ENCODE assay signal across 15 cellular contexts in genomic region chr2:36333350-36334012, GRCh38. TPM values are rescaled to one million over a fixed set of nuclear protein-coding genes. Genes with fewer than 3 reads are reported as not detected.
DNase-seq lines count a peak whose midpoint lies in the region; ATAC-seq, FAIRE-seq and TF ChIP-seq lines count a peak whose summit lies in the region.
"Had no signal": no experiment of that assay in that cellular context is flagged by ENCODE, and none has a peak within 500 bp of the region (broad histone marks: within the 10 kb centered on the region; RNA-seq: fewer than 3 reads in every experiment).

No MANE protein-coding gene starts in this region.

- H3K36me3 Mint-ChIP-seq in activated T-helper 17 cell treated with anti-CD3 and anti-CD28 coated beads, Interleukin-2, amount 50 U/mL, for 72 hours (ENCODE audit: low read depth): no peaks in the 10 kb centered on the region
- H3K36me3 Mint-ChIP-seq: CD4-positive, alpha-beta memory T cell; T-cell had no signal

- intact Hi-C loops in HepG2 (cut with micrococcal nuclease; ENCODE audit: unreplicated experiment) (no loop called here), right lobe of liver (cut with DNase I) (no loop called here), Right ventricle myocardium superior (cut with DNase I) (no loop called here)

- H4K20me1 ChIP-seq in HepG2 (ENCODE audit: insufficient read depth, low read length): no peaks in the 10 kb centered on the region

- DNase-seq in HepG2 (ENCODE audit: low spot score): no peak
- DNase-seq in right lobe of liver: no peak
- no peak for DNase-seq in NCI-H526 treated with DMSO at 0.1 percent for 48 hours (lab: John Stamatoyannopoulos, UW)
- no peak for DNase-seq in Right ventricle myocardium superior
- DNase-seq in SKM-1 (lab: John Stamatoyannopoulos, UW; ENCODE audit: unreplicated experiment): no peak
- DNase-seq: activated CD8-positive, alpha-beta memory T cell treated with anti-CD3 and anti-CD28 coated beads for 24 hours; colonic mucosa; NCI-H1105 treated with DMSO at 0.1 percent for 48 hours; right cardiac atrium; T-cell had no signal

- no peak overlapping the region for H3K4me3 Mint-ChIP-seq in activated T-helper 17 cell treated with anti-CD3 and anti-CD28 coated beads, Interleukin-2, amount 50 U/mL, for 72 hours
- H3K4me3 Mint-ChIP-seq: CD4-positive, alpha-beta memory T cell; T-cell had no signal

- TF ChIP-seq POLR2A in HepG2 (IDR thresholded peaks at IDR 0.05; ENCODE audit: insufficient read depth in 1 of 2, low read depth in 2 of 2, low read length in 2 of 2) (no peak), right lobe of liver (IDR thresholded peaks at IDR 0.05) (no peak)

- TF ChIP-seq RAD21 in HepG2 (CRISPR knock-in tag; IDR thresholded peaks at IDR 0.05): no peak

- H3K4me3 ChIP-seq in HepG2 (replicated peaks in 1 of 3; ENCODE audit: insufficient read depth in 1 of 3, low read depth in 2 of 3, low read length in 3 of 3): no peak overlapping the region
- no peak overlapping the region for H3K4me3 ChIP-seq in right lobe of liver
- H3K4me3 ChIP-seq: colonic mucosa, suprapubic skin had no signal

- H3K27ac ChIP-seq in HepG2 (ENCODE audit: extremely low read length, insufficient read depth, low read length) (no peak overlapping the region), right lobe of liver (no peak overlapping the region)
- H3K27ac ChIP-seq: colonic mucosa, suprapubic skin had no signal

- ATAC-seq in HepG2 (peak; percentile 79), right lobe of liver (no peak), Right ventricle myocardium superior (ENCODE audit: poor library complexity) (no peak), HG03457 (IDR thresholded peaks at IDR 0.05; ENCODE audit: unreplicated experiment) (no peak)
- peak; percentile 32 for ATAC-seq in activated T-helper 17 cell treated with anti-CD3 and anti-CD28 coated beads, Interleukin-2, amount 50 U/mL, for 72 hours (replicated peaks)
- ATAC-seq: right cardiac atrium had no signal

- CTCF ChIA-PET in HepG2 (lab: Yijun Ruan, JAX; ENCODE audit: low intra/inter-chr PET ratio, low total read pairs): interaction anchor here (0.5 kb wide), 1 partner anchor 210 kb away, joined by 4 read pairs; no protein-coding TSS in a partner anchor

- no TSS peak for BruUV-seq in HepG2 (replicated peaks; lab: Mats Ljungman, UMichigan)

- H3K27ac Mint-ChIP-seq in activated T-helper 17 cell treated with anti-CD3 and anti-CD28 coated beads, Interleukin-2, amount 50 U/mL, for 72 hours: no peak overlapping the region
- H3K27ac Mint-ChIP-seq: CD4-positive, alpha-beta memory T cell; T-cell had no signal

- no peak overlapping the region for H2AFZ ChIP-seq in HepG2 (ENCODE audit: low read length)

- peaks cover 5% of the 10 kb centered on the region for H3K4me1 ChIP-seq in HepG2 (ENCODE audit: insufficient read depth, low read length)
- no peaks in the 10 kb centered on the region for H3K4me1 ChIP-seq in right lobe of liver
- H3K4me1 ChIP-seq: colonic mucosa had no signal

- no peak overlapping the region for H3K9ac ChIP-seq in HepG2 (ENCODE audit: insufficient read depth, low read depth, low read length)

- H3K9me3 ChIP-seq in HepG2 (ENCODE audit: low read length) (no peaks in the 10 kb centered on the region), right lobe of liver (no peaks in the 10 kb centered on the region)
- H3K9me3 ChIP-seq: colonic mucosa, suprapubic skin had no signal

- no peak for FAIRE-seq in HepG2 (lab: Jason Lieb, UNC)

- in situ Hi-C loops in HepG2 (cut with HindIII; ENCODE audit: extremely low pct_ligation_motif_present, low pct_unique_long_range_greater_than_20kb): no loop called here

- H3K36me3 ChIP-seq in HepG2 (replicated peaks in 1 of 2; ENCODE audit: control insufficient read depth in 1 of 2, insufficient read depth in 2 of 2, low read length in 2 of 2): no peaks in the 10 kb centered on the region
- no peaks in the 10 kb centered on the region for H3K36me3 ChIP-seq in right lobe of liver
- H3K36me3 ChIP-seq: colonic mucosa, suprapubic skin had no signal

- POLR2A ChIA-PET in HepG2 (lab: Yijun Ruan, JAX): no interaction called here

- H3K27me3 Mint-ChIP-seq in activated T-helper 17 cell treated with anti-CD3 and anti-CD28 coated beads, Interleukin-2, amount 50 U/mL, for 72 hours: peaks cover 11% of the 10 kb centered on the region
- H3K27me3 Mint-ChIP-seq: CD4-positive, alpha-beta memory T cell had no signal

- TF ChIP-seq CTCF in HepG2 (CRISPR knock-in tag; IDR thresholded peaks at IDR 0.05) (0 out of 2 replicates have a peak, but pooled peaks have one; percentile 10), right lobe of liver (IDR thresholded peaks at IDR 0.05) (no peak), LNCAP (IDR thresholded peaks at IDR 0.05) (0 out of 2 replicates have a peak, but pooled peaks have one; percentile 11)

- H3K4me1 Mint-ChIP-seq in activated T-helper 17 cell treated with anti-CD3 and anti-CD28 coated beads, Interleukin-2, amount 50 U/mL, for 72 hours: no peaks in the 10 kb centered on the region

- no peak for TF ChIP-seq EP300 in HepG2 (IDR thresholded peaks at IDR 0.05; ENCODE audit: low read depth in 2 of 2, low read length in 2 of 2)
- no peak for TF ChIP-seq EP300 in HepG2 (CRISPR knock-in tag; IDR thresholded peaks at IDR 0.05; ENCODE audit: borderline replicate concordance)

- WGBS in HepG2 (ENCODE audit: low lambda C conversion rate): 12% methylated on average over 4 of the region's 4 CpGs
- WGBS in right lobe of liver (ENCODE audit: insufficient coverage, low coverage, low lambda C conversion rate, missing lambda C conversion rate): 24% methylated on average over 4 of the region's 4 CpGs

- H3K27me3 ChIP-seq in HepG2 (ENCODE audit: control insufficient read depth in 1 of 2, insufficient read depth in 2 of 2, low read length in 2 of 2) (no peaks in the 10 kb centered on the region), right lobe of liver (no peaks in the 10 kb centered on the region)
- H3K27me3 ChIP-seq: colonic mucosa, suprapubic skin had no signal

- H3K79me2 ChIP-seq in HepG2 (ENCODE audit: insufficient read depth, low read length): no peaks in the 10 kb centered on the region

- H3K4me2 ChIP-seq in HepG2 (ENCODE audit: low read depth, low read length): no peak overlapping the region

- H3K9me3 Mint-ChIP-seq in activated T-helper 17 cell treated with anti-CD3 and anti-CD28 coated beads, Interleukin-2, amount 50 U/mL, for 72 hours: no peaks in the 10 kb centered on the region
- H3K9me3 Mint-ChIP-seq: CD4-positive, alpha-beta memory T cell; T-cell had no signal

TF ChIP-seq in HepG2, 621 proteins besides CTCF, POLR2A, EP300 and RAD21 (continues in another document):
- TF ChIP-seq ZNF773 (CRISPR knock-in tag; IDR thresholded peaks at IDR 0.05; ENCODE audit: borderline replicate concordance) (no peak), AKAP8 (CRISPR knock-in tag; IDR thresholded peaks at IDR 0.05) (no peak), NAIF1 (CRISPR knock-in tag; IDR thresholded peaks at IDR 0.05; ENCODE audit: borderline replicate concordance) (no peak), ZNF549 (CRISPR knock-in tag; IDR thresholded peaks at IDR 0.05) (no peak), FOXK1 (CRISPR knock-in tag; IDR thresholded peaks at IDR 0.05; ENCODE audit: borderline replicate concordance, low read depth) (no peak), UBTF (CRISPR knock-in tag; IDR thresholded peaks at IDR 0.05) (no peak)

RNA-seq across cellular contexts. Expression of gene CRIM1, which starts 22.1 kb away (rescaled TPM):
- total RNA-seq in HepG2 (2016; rRNA removed; fragmentation: Illumina TruSeq; extraction: Trizol): 21.5 and 39.1 TPM in 2 replicates
- total RNA-seq in HepG2 (2016; cell fraction: cytosol; rRNA removed; fragmentation: Illumina TruSeq; extraction: Trizol; ENCODE audit: low read depth): 87.0 and 95.7 TPM in 2 replicates
- total RNA-seq in HepG2 (2016; cell fraction: insoluble cytoplasmic fraction; rRNA removed; fragmentation: Illumina TruSeq; extraction: Trizol): 19.5 and 37.7 TPM in 2 replicates
- 21.6 and 24.0 TPM in 2 replicates for total RNA-seq in HepG2 (2016; cell fraction: membrane; rRNA removed; fragmentation: Illumina TruSeq; extraction: Trizol)
- 70.5 and 71.4 TPM in 2 replicates for total RNA-seq in HepG2 (2016; cell fraction: nucleus; rRNA removed; fragmentation: Illumina TruSeq; extraction: Trizol)
- 61.6 and 69.9 TPM in 2 replicates for polyA plus RNA-seq in HepG2 (2011; rRNA removed)
- polyA plus RNA-seq in HepG2 (2011; cell fraction: cytosol; rRNA removed): 47.0 and 57.8 TPM in 2 replicates
- 59.9 and 71.8 TPM in 2 replicates for polyA plus RNA-seq in HepG2 (2011; cell fraction: nucleus; rRNA removed)
- polyA plus RNA-seq in HepG2 (2012): 47.6 and 59.6 TPM in 2 replicates
- 1.1 and 2.4 TPM in 2 replicates for polyA plus RNA-seq in HepG2 (2016; cell fraction: cytosol; fragmentation: Illumina TruSeq; extraction: Trizol; ENCODE audit: low read depth)
- 14.9 and 16.1 TPM in 2 replicates for polyA plus RNA-seq in HepG2 (2016; cell fraction: insoluble cytoplasmic fraction; fragmentation: Illumina TruSeq; extraction: Trizol; ENCODE audit: low read depth)
- polyA plus RNA-seq in HepG2 (2016; cell fraction: membrane; fragmentation: Illumina TruSeq; extraction: Trizol; ENCODE audit: low read depth): 3.8 and 5.1 TPM in 2 replicates
- polyA plus RNA-seq in HepG2 (2016; cell fraction: nucleus; fragmentation: Illumina TruSeq; extraction: Trizol; ENCODE audit: insufficient read depth, low read depth): 36.1 and 38.6 TPM in 2 replicates
- polyA minus RNA-seq in HepG2 (2011; rRNA and poly(A)+ RNA removed; ENCODE audit: low replicate concordance): 452 and 516 TPM in 2 replicates
- polyA minus RNA-seq in HepG2 (2011; cell fraction: cytosol; rRNA and poly(A)+ RNA removed): 226 and 235 TPM in 2 replicates
- polyA minus RNA-seq in HepG2 (2011; cell fraction: nucleus; rRNA and poly(A)+ RNA removed): 306 and 348 TPM in 2 replicates
- total RNA-seq in right lobe of liver: 10 to 100 TPM in 4 of 6 experiments, 1 to 10 TPM in 2; 4.2 to 30.5 (median 16.7) TPM
- 10 to 100 TPM in 1 of 2 donors, 1 to 10 TPM in 1; 2.2 to 15.5 TPM for total RNA-seq in activated T-helper 17 cell treated with anti-CD3 and anti-CD28 coated beads, Interleukin-2, amount 50 U/mL, for 72 hours
- total RNA-seq in Right ventricle myocardium superior: 17.2 TPM

Comparison
In these comparisons a context has a peak if more than half of its experiments do, and no peak if none do; other contexts are left out.
1. ATAC-seq: peak in HepG2 (single experiment) and activated T-helper 17 cell treated with anti-CD3 and anti-CD28 coated beads, Interleukin-2, amount 50 U/mL, for 72 hours (single experiment); none in right lobe of liver (0 of 4), Right ventricle myocardium superior (single experiment) and HG03457 (single experiment).
2. CTCF ChIP-seq: peak in HepG2 (single experiment) and LNCAP (single experiment); none in right lobe of liver (0 of 4).